1 cellular context compared by ENCODE assay signal in the genomic region with DNA sequence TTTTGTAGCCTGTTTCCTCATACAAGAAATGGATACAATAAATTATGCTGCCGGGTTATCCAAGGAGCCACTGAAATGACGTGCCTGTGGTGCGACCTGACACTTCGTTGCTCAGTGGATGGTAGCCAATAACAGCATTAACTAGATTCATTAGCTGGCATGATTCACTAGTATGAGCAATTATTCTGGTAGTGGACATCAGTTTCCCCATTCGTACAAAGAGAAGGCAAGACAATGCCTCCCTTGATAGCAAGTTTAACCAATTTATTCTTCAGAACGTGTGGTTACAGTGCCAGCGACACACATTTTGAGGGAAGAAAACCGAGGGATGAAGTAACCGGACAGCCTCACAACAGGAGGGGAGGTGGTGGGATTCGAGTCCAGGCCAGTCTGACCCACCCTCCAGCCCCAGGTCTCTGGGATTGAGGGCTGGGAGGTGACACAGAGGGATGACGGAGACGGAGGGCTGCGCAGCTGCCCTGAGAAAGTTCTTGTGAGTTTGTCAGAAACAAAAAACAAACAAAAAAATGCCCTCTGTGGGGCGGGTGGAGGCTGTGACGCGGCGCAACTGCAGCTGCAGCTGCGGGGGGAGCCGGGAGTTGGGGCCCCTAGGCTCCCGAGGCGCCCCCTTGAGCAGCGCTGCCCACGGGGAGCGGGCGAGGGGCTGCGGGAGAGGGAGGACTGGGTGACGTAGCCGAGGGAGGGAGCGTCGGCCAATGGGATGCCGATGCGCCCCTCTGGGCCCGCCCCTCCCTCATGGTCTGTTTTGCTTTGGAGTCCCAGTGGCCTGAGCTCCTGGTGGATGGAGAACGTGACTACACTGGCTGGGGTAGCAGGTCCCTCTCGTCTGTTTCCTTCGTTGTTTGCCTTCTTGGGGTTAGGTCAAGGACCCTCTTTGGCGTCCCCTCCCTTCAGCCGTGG.
TF ChIP-seq lines count a peak whose summit lies in the region.

No MANE protein-coding gene starts in this region.

TF ChIP-seq in HepG2, 621 proteins besides CTCF, POLR2A, EP300 and RAD21 (continued from another document and continues in another):
- TF ChIP-seq, protein P1, sequence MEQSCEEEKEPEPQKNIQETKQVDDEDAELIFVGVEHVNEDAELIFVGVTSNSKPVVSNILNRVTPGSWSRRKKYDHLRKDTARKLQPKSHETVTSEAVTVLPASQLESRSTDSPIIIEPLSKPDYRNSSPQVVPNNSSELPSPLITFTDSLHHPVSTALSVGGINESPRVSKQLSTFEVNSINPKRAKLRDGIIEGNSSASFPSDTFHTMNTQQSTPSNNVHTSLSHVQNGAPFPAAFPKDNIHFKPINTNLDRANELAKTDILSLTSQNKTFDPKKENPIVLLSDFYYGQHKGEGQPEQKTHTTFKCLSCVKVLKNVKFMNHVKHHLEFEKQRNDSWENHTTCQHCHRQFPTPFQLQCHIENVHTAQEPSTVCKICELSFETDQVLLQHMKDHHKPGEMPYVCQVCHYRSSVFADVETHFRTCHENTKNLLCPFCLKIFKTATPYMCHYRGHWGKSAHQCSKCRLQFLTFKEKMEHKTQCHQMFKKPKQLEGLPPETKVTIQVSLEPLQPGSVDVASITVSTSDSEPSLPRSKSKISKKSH (CRISPR knock-in tag; IDR thresholded peaks at IDR 0.05; ENCODE audit: borderline replicate concordance): no peak
- TF ChIP-seq ZFAT (CRISPR knock-in tag; conservative IDR thresholded peaks at IDR 0.05) (no peak), EEA1 (CRISPR knock-in tag; IDR thresholded peaks at IDR 0.05; ENCODE audit: borderline replicate concordance) (no peak), ZNF703 (CRISPR knock-in tag; IDR thresholded peaks at IDR 0.05; ENCODE audit: borderline replicate concordance) (no peak), TGIF2 (CRISPR knock-in tag; IDR thresholded peaks at IDR 0.05) (no peak), ZNF431 (CRISPR knock-in tag; IDR thresholded peaks at IDR 0.05; ENCODE audit: borderline replicate concordance, low read depth) (no peak), REST (IDR thresholded peaks at IDR 0.05; ENCODE audit: borderline replicate concordance in 1 of 2, low read depth in 1 of 2, low read length in 2 of 2) (no peak), TCF7L2 (IDR thresholded peaks at IDR 0.05; ENCODE audit: low read depth, low read length) (no peak), ZKSCAN8 (CRISPR knock-in tag; IDR thresholded peaks at IDR 0.05; ENCODE audit: borderline replicate concordance) (no peak), ZBTB37 (CRISPR knock-in tag; IDR thresholded peaks at IDR 0.05) (no peak), FOXA3 (CRISPR knock-in tag; IDR thresholded peaks at IDR 0.05) (no peak), ZNF468 (CRISPR knock-in tag; IDR thresholded peaks at IDR 0.05) (no peak), DDIT3 (CRISPR knock-in tag; IDR thresholded peaks at IDR 0.05) (no peak), ZSCAN21 (CRISPR knock-in tag; IDR thresholded peaks at IDR 0.05; ENCODE audit: borderline replicate concordance) (no peak), NFAT5 (CRISPR knock-in tag; IDR thresholded peaks at IDR 0.05) (no peak), HOXA7 (CRISPR knock-in tag; IDR thresholded peaks at IDR 0.05) (no peak), KDM4B (CRISPR knock-in tag; IDR thresholded peaks at IDR 0.05) (no peak), ZSCAN20 (CRISPR knock-in tag; IDR thresholded peaks at IDR 0.05; ENCODE audit: borderline replicate concordance) (no peak), ZNF224 (CRISPR knock-in tag; IDR thresholded peaks at IDR 0.05) (no peak), ZNF343 (CRISPR knock-in tag; IDR thresholded peaks at IDR 0.05) (no peak), ZNF766 (CRISPR knock-in tag; IDR thresholded peaks at IDR 0.05; ENCODE audit: borderline replicate concordance) (no peak), MEF2D (CRISPR knock-in tag; IDR thresholded peaks at IDR 0.05) (no peak), RFXAP (CRISPR knock-in tag; IDR thresholded peaks at IDR 0.05; ENCODE audit: borderline replicate concordance) (no peak), SATB2 (CRISPR knock-in tag; IDR thresholded peaks at IDR 0.05) (no peak), ZNF558 (CRISPR knock-in tag; IDR thresholded peaks at IDR 0.05; ENCODE audit: borderline replicate concordance) (no peak), ZIK1 (CRISPR knock-in tag; IDR thresholded peaks at IDR 0.05; ENCODE audit: borderline replicate concordance, low read depth) (no peak), NFYC (CRISPR knock-in tag; IDR thresholded peaks at IDR 0.05) (peak; percentile 66), MTF1 (CRISPR knock-in tag; IDR thresholded peaks at IDR 0.05) (no peak), MAF1 (CRISPR knock-in tag; IDR thresholded peaks at IDR 0.05; ENCODE audit: borderline replicate concordance) (no peak), ATF7 (IDR thresholded peaks at IDR 0.05) (no peak), ATF7 (CRISPR knock-in tag; IDR thresholded peaks at IDR 0.05) (no peak), HNRNPLL (IDR thresholded peaks at IDR 0.05; ENCODE audit: low read depth, low read length, poor library complexity, severe bottlenecking) (no peak), CSRNP2 (CRISPR knock-in tag; conservative IDR thresholded peaks at IDR 0.05; ENCODE audit: low read depth) (no peak), ETS1 (CRISPR knock-in tag; IDR thresholded peaks at IDR 0.05) (no peak), MIXL1 (CRISPR knock-in tag; IDR thresholded peaks at IDR 0.05) (no peak), ZNF780A (CRISPR knock-in tag; IDR thresholded peaks at IDR 0.05) (no peak), SP1 (IDR thresholded peaks at IDR 0.05) (no peak), SP1 (CRISPR knock-in tag; IDR thresholded peaks at IDR 0.05) (0 out of 2 replicates have a peak, but pooled peaks have one; percentile 15), PPARG (CRISPR knock-in tag; conservative IDR thresholded peaks at IDR 0.05) (no peak), GABPB1 (CRISPR knock-in tag; IDR thresholded peaks at IDR 0.05) (peak; percentile 14; the same call in 1 of the 2 replicates), SP2 (CRISPR knock-in tag; IDR thresholded peaks at IDR 0.05) (peak; percentile 59), ZNF816 (CRISPR knock-in tag; IDR thresholded peaks at IDR 0.05; ENCODE audit: borderline replicate concordance) (no peak), SRY (CRISPR knock-in tag; IDR thresholded peaks at IDR 0.05) (no peak)
- TF ChIP-seq, protein P2, sequence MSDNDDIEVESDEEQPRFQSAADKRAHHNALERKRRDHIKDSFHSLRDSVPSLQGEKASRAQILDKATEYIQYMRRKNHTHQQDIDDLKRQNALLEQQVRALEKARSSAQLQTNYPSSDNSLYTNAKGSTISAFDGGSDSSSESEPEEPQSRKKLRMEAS (IDR thresholded peaks at IDR 0.05): 0 out of 2 replicates have a peak, but pooled peaks have one; percentile 15
- TF ChIP-seq, protein P3, sequence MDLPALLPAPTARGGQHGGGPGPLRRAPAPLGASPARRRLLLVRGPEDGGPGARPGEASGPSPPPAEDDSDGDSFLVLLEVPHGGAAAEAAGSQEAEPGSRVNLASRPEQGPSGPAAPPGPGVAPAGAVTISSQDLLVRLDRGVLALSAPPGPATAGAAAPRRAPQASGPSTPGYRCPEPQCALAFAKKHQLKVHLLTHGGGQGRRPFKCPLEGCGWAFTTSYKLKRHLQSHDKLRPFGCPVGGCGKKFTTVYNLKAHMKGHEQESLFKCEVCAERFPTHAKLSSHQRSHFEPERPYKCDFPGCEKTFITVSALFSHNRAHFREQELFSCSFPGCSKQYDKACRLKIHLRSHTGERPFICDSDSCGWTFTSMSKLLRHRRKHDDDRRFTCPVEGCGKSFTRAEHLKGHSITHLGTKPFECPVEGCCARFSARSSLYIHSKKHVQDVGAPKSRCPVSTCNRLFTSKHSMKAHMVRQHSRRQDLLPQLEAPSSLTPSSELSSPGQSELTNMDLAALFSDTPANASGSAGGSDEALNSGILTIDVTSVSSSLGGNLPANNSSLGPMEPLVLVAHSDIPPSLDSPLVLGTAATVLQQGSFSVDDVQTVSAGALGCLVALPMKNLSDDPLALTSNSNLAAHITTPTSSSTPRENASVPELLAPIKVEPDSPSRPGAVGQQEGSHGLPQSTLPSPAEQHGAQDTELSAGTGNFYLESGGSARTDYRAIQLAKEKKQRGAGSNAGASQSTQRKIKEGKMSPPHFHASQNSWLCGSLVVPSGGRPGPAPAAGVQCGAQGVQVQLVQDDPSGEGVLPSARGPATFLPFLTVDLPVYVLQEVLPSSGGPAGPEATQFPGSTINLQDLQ (CRISPR knock-in tag; IDR thresholded peaks at IDR 0.05): no peak
